Comparison of ENCODE assay signal across 8 cellular contexts in genomic region chr13:37109080-37109678, GRCh38. TPM values are rescaled to one million over a fixed set of nuclear protein-coding genes. Genes with fewer than 3 reads are reported as not detected.
DNase-seq lines count a peak whose midpoint lies in the region; TF ChIP-seq lines count a peak whose summit lies in the region.

No MANE protein-coding gene starts in this region.

- TF ChIP-seq CTCF in GM12873 (IDR thresholded peaks at IDR 0.05; ENCODE audit: insufficient read depth, low read depth, low read length, missing control alignments) (peak; percentile 47), OCI-LY7 (conservative IDR thresholded peaks at IDR 0.05; ENCODE audit: low read length) (peak; percentile 86), epithelial cell of proximal tubule (conservative IDR thresholded peaks at IDR 0.05; ENCODE audit: low read depth, low read length) (peak; percentile 72)

- H3K79me2 ChIP-seq in OCI-LY7 (ENCODE audit: insufficient read depth, low read depth, low read length): no peaks in the 10 kb centered on the region

- no peak overlapping the region for H3K27ac ChIP-seq in OCI-LY7 (ENCODE audit: low read depth, low read length, poor library complexity, severe bottlenecking)
- no peak overlapping the region for H3K27ac ChIP-seq in neuronal stem cell (replicated peaks; ENCODE audit: low read length)

- no peak overlapping the region for H2AFZ ChIP-seq in OCI-LY7 (ENCODE audit: low read length)
- H2AFZ ChIP-seq in neuronal stem cell (ENCODE audit: low read length): no peak overlapping the region

- H3K9me3 ChIP-seq in OCI-LY7 (ENCODE audit: low read length) (no peaks in the 10 kb centered on the region), neuronal stem cell (replicated peaks in 1 of 2; ENCODE audit: control insufficient read depth in 2 of 2, insufficient read depth in 1 of 2, low read depth in 1 of 2, low read length in 2 of 2) (peaks cover 0 to 10% of the 10 kb centered on the region in 2 donors)

- H3K4me2 ChIP-seq in OCI-LY7 (ENCODE audit: low read length): no peak overlapping the region
- no peak overlapping the region for H3K4me2 ChIP-seq in neuronal stem cell (ENCODE audit: insufficient read depth, low read length, poor library complexity, severe bottlenecking)

- H3K79me1 ChIP-seq in neuronal stem cell (ENCODE audit: low read depth, low read length): no peaks in the 10 kb centered on the region

- intact Hi-C loops in OCI-LY7 (cut with micrococcal nuclease; ENCODE audit: unreplicated experiment): loop anchor here (10.0 kb wide), 1 partner anchor 496 kb away; no protein-coding TSS in a partner anchor
- intact Hi-C loops in posterior cingulate gyrus (cut with DNase I): loop anchor here (1.0 kb wide), 1 partner anchor 494 kb away; no protein-coding TSS in a partner anchor

- no peak overlapping the region for H2BK120ac ChIP-seq in neuronal stem cell (ENCODE audit: low read depth, low read length)

- H2AK5ac ChIP-seq in neuronal stem cell (ENCODE audit: low read depth, low read length): no peak overlapping the region

- H3K4me1 ChIP-seq in OCI-LY7 (ENCODE audit: insufficient read depth, low read length, poor library complexity, severe bottlenecking) (no peaks in the 10 kb centered on the region), neuronal stem cell (ENCODE audit: control insufficient read depth in 2 of 2, insufficient read depth in 1 of 2, low read depth in 1 of 2, low read length in 2 of 2) (peaks cover 0 to 8% of the 10 kb centered on the region in 2 donors)

- CTCF ChIA-PET in OCI-LY7 (lab: Charles Lee; ENCODE audit: unreplicated experiment): no interaction called here

- WGBS in neuronal stem cell (ENCODE audit: extremely low coverage in 2 of 2, insufficient read length in 2 of 2, insufficient replicate concordance in 1 of 2), 2 donors: no CpG with 5 or more reads among the region's 1 CpG

- no peak overlapping the region for H2BK15ac ChIP-seq in neuronal stem cell (ENCODE audit: low read length)

- POLR2A ChIA-PET in OCI-LY7 (lab: Charles Lee): interaction anchor here (0.5 kb wide), 1 partner anchor 253 kb away, joined by 3 read pairs; no protein-coding TSS in a partner anchor

- H3K4ac ChIP-seq in neuronal stem cell (ENCODE audit: low read length): no peak overlapping the region

- no peak overlapping the region for H3K4me3 ChIP-seq in OCI-LY7 (ENCODE audit: low read depth, low read length, poor library complexity, severe bottlenecking)
- H3K4me3 ChIP-seq in epithelial cell of proximal tubule (ENCODE audit: low read depth, low read length): no peak overlapping the region
- no peak overlapping the region for H3K4me3 ChIP-seq in neuronal stem cell (ENCODE audit: low read length in 2 of 2)

- H3K36me3 ChIP-seq in OCI-LY7 (ENCODE audit: insufficient read depth, low read length): no peaks in the 10 kb centered on the region
- H3K36me3 ChIP-seq in neuronal stem cell (replicated peaks in 1 of 2; ENCODE audit: control insufficient read depth in 2 of 2, insufficient read depth in 2 of 2, low read length in 2 of 2): no peaks in the 10 kb centered on the region

- no peaks in the 10 kb centered on the region for H4K20me1 ChIP-seq in OCI-LY7 (ENCODE audit: insufficient read depth, low read length)

- H2BK5ac ChIP-seq in neuronal stem cell (ENCODE audit: low read length): no peak overlapping the region

- no peak overlapping the region for H3K23ac ChIP-seq in neuronal stem cell (ENCODE audit: low read depth, low read length, poor library complexity)

- H3K18ac ChIP-seq in neuronal stem cell (ENCODE audit: low read length): no peak overlapping the region

- DNase-seq in A172 (ENCODE audit: low spot score) (peak; percentile 23), OCI-LY7 (ENCODE audit: low spot score) (peak; percentile 27), epithelial cell of proximal tubule (ENCODE audit: low read depth) (no peak), neuronal stem cell (ENCODE audit: low spot score) (peak; percentile 18), activated T-cell treated with anti-CD3 and anti-CD28 coated beads for 4 hours (no peak), posterior cingulate gyrus (no peak)
- DNase-seq in activated CD4-positive, alpha-beta T cell treated with anti-CD3 and anti-CD28 coated beads, Interleukin-2, amount 50 U/mL, for 48 hours: no peak

- H3K9ac ChIP-seq in neuronal stem cell (ENCODE audit: low read depth, low read length, poor library complexity): no peak overlapping the region

- BruUV-seq in OCI-LY7 (replicated peaks; lab: Mats Ljungman, UMichigan): no TSS peak

- no peaks in the 10 kb centered on the region for H3K9me2 ChIP-seq in OCI-LY7 (ENCODE audit: insufficient read depth, low read length)

- H2BK12ac ChIP-seq in neuronal stem cell (ENCODE audit: low read length): no peak overlapping the region

- H4K91ac ChIP-seq in neuronal stem cell (ENCODE audit: low read depth, low read length, poor library complexity): no peak overlapping the region

- H4K8ac ChIP-seq in neuronal stem cell (ENCODE audit: low read depth, low read length): no peak overlapping the region

- no peak overlapping the region for H3K14ac ChIP-seq in neuronal stem cell (ENCODE audit: low read length)

- no peaks in the 10 kb centered on the region for H3K27me3 ChIP-seq in neuronal stem cell (ENCODE audit: control insufficient read depth in 3 of 3, insufficient read depth in 3 of 3, low read depth in 1 of 3, low read length in 3 of 3)

RNA-seq across cellular contexts. Expression of gene CSNK1A1L, which starts 3.7 kb away (rescaled TPM):
- not detected in 2 replicates for total RNA-seq in A172 (2014; rRNA removed; shearing (Covaris generic))
- total RNA-seq in OCI-LY7 (2014; rRNA removed; shearing (Covaris generic)): not detected in 2 replicates
- total RNA-seq in OCI-LY7 (2022) (not detected in 2 replicates), epithelial cell of proximal tubule (not detected in 2 replicates)
- not detected for polyA plus RNA-seq in neuronal stem cell (2013, experiment 1 of 2)
- not detected for polyA plus RNA-seq in neuronal stem cell (2013, experiment 2 of 2)

RNA-seq across cellular contexts. Expression of gene SUPT20H, which starts 49.7 kb away (rescaled TPM):
- 34.3 and 45.2 TPM in 2 replicates for total RNA-seq in A172 (2014; rRNA removed; shearing (Covaris generic))
- total RNA-seq in OCI-LY7 (2014; rRNA removed; shearing (Covaris generic)): 48.3 and 53.0 TPM in 2 replicates
- total RNA-seq in OCI-LY7 (2022) (84.1 and 88.3 TPM in 2 replicates), epithelial cell of proximal tubule (40.7 and 41.4 TPM in 2 replicates)
- 90.6 TPM for polyA plus RNA-seq in neuronal stem cell (2013, experiment 1 of 2)
- polyA plus RNA-seq in neuronal stem cell (2013, experiment 2 of 2): 89.4 TPM

Comparison
In these comparisons a context has a peak if more than half of its experiments do, and no peak if none do; other contexts are left out.
1. DNase-seq: peak in A172 (single experiment), OCI-LY7 (single experiment) and neuronal stem cell (single experiment); none in epithelial cell of proximal tubule (single experiment), activated T-cell treated with anti-CD3 and anti-CD28 coated beads for 4 hours (single experiment), activated CD4-positive, alpha-beta T cell treated with anti-CD3 and anti-CD28 coated beads, Interleukin-2, amount 50 U/mL, for 48 hours (0 of 2) and posterior cingulate gyrus (0 of 10).
2. Peak in every context shown above with its lines, with median percentiles within 50 percentile points of each other: CTCF ChIP-seq.